1 cellular context compared by ENCODE assay signal in genomic region chr17:76367647-76368046, GRCh38.
TF ChIP-seq lines count a peak whose summit lies in the region.

No MANE protein-coding gene starts in this region.

TF ChIP-seq in HepG2, 621 proteins besides CTCF, POLR2A, EP300 and RAD21 (continues in another document):
- TF ChIP-seq MAFF (IDR thresholded peaks at IDR 0.05; ENCODE audit: low read depth, low read length): no peak
- no peak for TF ChIP-seq TBP (CRISPR knock-in tag; IDR thresholded peaks at IDR 0.05)
- no peak for TF ChIP-seq KDM2A (CRISPR knock-in tag; IDR thresholded peaks at IDR 0.05; ENCODE audit: borderline replicate concordance, low read depth)
- TF ChIP-seq DDIT3 (CRISPR knock-in tag; IDR thresholded peaks at IDR 0.05): no peak
- TF ChIP-seq ELF3 (CRISPR knock-in tag; IDR thresholded peaks at IDR 0.05): no peak
- TF ChIP-seq ZBTB2 (CRISPR knock-in tag; IDR thresholded peaks at IDR 0.05; ENCODE audit: low read depth): no peak
- no peak for TF ChIP-seq ZNF362 (CRISPR knock-in tag; IDR thresholded peaks at IDR 0.05; ENCODE audit: borderline replicate concordance)
- TF ChIP-seq ZNF512B (CRISPR knock-in tag; IDR thresholded peaks at IDR 0.05; ENCODE audit: borderline replicate concordance): no peak
- TF ChIP-seq HOXA9 (CRISPR knock-in tag; IDR thresholded peaks at IDR 0.05; ENCODE audit: borderline replicate concordance): no peak
- TF ChIP-seq NPAS2 (CRISPR knock-in tag; IDR thresholded peaks at IDR 0.05; ENCODE audit: borderline replicate concordance): no peak
- no peak for TF ChIP-seq KAT2B (IDR thresholded peaks at IDR 0.05; ENCODE audit: borderline replicate concordance, low read depth, low read length)
- no peak for TF ChIP-seq REL (CRISPR knock-in tag; conservative IDR thresholded peaks at IDR 0.05)
- no peak for TF ChIP-seq KLF13 (CRISPR knock-in tag; IDR thresholded peaks at IDR 0.05)
- no peak for TF ChIP-seq ZNF460 (CRISPR knock-in tag; IDR thresholded peaks at IDR 0.05; ENCODE audit: borderline replicate concordance)
- no peak for TF ChIP-seq HDAC1 (CRISPR knock-in tag; IDR thresholded peaks at IDR 0.05)
- TF ChIP-seq TFE3 (CRISPR knock-in tag; IDR thresholded peaks at IDR 0.05): 0 out of 2 replicates have a peak, but pooled peaks have one; percentile 21
- peak; percentile 35; the same call in 1 of the 2 replicates for TF ChIP-seq ZNF280B (CRISPR knock-in tag; IDR thresholded peaks at IDR 0.05; ENCODE audit: borderline replicate concordance)
- no peak for TF ChIP-seq ZFP36 (IDR thresholded peaks at IDR 0.05; ENCODE audit: borderline replicate concordance, low read depth, low read length, partially characterized antibody)
- TF ChIP-seq RFXAP (CRISPR knock-in tag; IDR thresholded peaks at IDR 0.05; ENCODE audit: borderline replicate concordance): no peak
- TF ChIP-seq MBNL3 (CRISPR knock-in tag; conservative IDR thresholded peaks at IDR 0.05): no peak
- TF ChIP-seq ZNF776 (CRISPR knock-in tag; IDR thresholded peaks at IDR 0.05): no peak
- no peak for TF ChIP-seq PBX2 (CRISPR knock-in tag; IDR thresholded peaks at IDR 0.05)
- no peak for TF ChIP-seq FOXA1 (IDR thresholded peaks at IDR 0.05)
- peak; percentile 74 for TF ChIP-seq FOXA1 (CRISPR knock-in tag; IDR thresholded peaks at IDR 0.05)
- no peak for TF ChIP-seq ZNF335 (CRISPR knock-in tag; IDR thresholded peaks at IDR 0.05)
- no peak for TF ChIP-seq ZNF292 (CRISPR knock-in tag; IDR thresholded peaks at IDR 0.05; ENCODE audit: borderline replicate concordance, low read depth)
- TF ChIP-seq ZNF672 (CRISPR knock-in tag; IDR thresholded peaks at IDR 0.05): no peak
- no peak for TF ChIP-seq CHD4 (IDR thresholded peaks at IDR 0.05; ENCODE audit: borderline replicate concordance, low read length)
- TF ChIP-seq SAP130 (CRISPR knock-in tag; IDR thresholded peaks at IDR 0.05; ENCODE audit: low read depth): peak; percentile 58
- TF ChIP-seq NR2F2 (IDR thresholded peaks at IDR 0.05; ENCODE audit: borderline replicate concordance, low read depth): 0 out of 2 replicates have a peak, but pooled peaks have one; percentile 38
- no peak for TF ChIP-seq HNRNPLL (IDR thresholded peaks at IDR 0.05; ENCODE audit: low read depth, low read length, poor library complexity, severe bottlenecking)
- TF ChIP-seq TIGD3 (CRISPR knock-in tag; IDR thresholded peaks at IDR 0.05; ENCODE audit: borderline replicate concordance): no peak
- TF ChIP-seq ZIK1 (CRISPR knock-in tag; IDR thresholded peaks at IDR 0.05; ENCODE audit: borderline replicate concordance, low read depth): no peak
- TF ChIP-seq SP2 (CRISPR knock-in tag; IDR thresholded peaks at IDR 0.05): no peak
- TF ChIP-seq TEAD3 (CRISPR knock-in tag; optimal IDR thresholded peaks at IDR 0.05; ENCODE audit: borderline replicate concordance): peak; percentile 28
- TF ChIP-seq SOX13 (IDR thresholded peaks at IDR 0.05): 0 out of 2 replicates have a peak, but pooled peaks have one; percentile 19
- TF ChIP-seq SOX13 (CRISPR knock-in tag; conservative IDR thresholded peaks at IDR 0.05 in 1 of 2, IDR thresholded peaks at IDR 0.05 in 1 of 2): peak in 1 of 2 experiments; percentile 56; a peak in 2 of 4 replicates
- TF ChIP-seq EHMT2 (IDR thresholded peaks at IDR 0.05; ENCODE audit: borderline replicate concordance, low read depth, low read length): no peak
- TF ChIP-seq ZXDC (CRISPR knock-in tag; IDR thresholded peaks at IDR 0.05): no peak
- no peak for TF ChIP-seq CC2D1A (CRISPR knock-in tag; IDR thresholded peaks at IDR 0.05)
- TF ChIP-seq TBX3 (IDR thresholded peaks at IDR 0.05; ENCODE audit: borderline replicate concordance): 0 out of 2 replicates have a peak, but pooled peaks have one; percentile 42
- no peak for TF ChIP-seq ZNF761 (CRISPR knock-in tag; conservative IDR thresholded peaks at IDR 0.05)
- 0 out of 2 replicates have a peak, but pooled peaks have one; percentile 46 for TF ChIP-seq ZFP90 (CRISPR knock-in tag; IDR thresholded peaks at IDR 0.05; ENCODE audit: borderline replicate concordance)
- TF ChIP-seq CBX5 (CRISPR knock-in tag; IDR thresholded peaks at IDR 0.05; ENCODE audit: borderline replicate concordance): no peak
- no peak for TF ChIP-seq ZNF510 (CRISPR knock-in tag; IDR thresholded peaks at IDR 0.05; ENCODE audit: low read depth)
- TF ChIP-seq SALL2 (CRISPR knock-in tag; IDR thresholded peaks at IDR 0.05): no peak
- TF ChIP-seq ZNF224 (CRISPR knock-in tag; IDR thresholded peaks at IDR 0.05): no peak
- no peak for TF ChIP-seq NR2C2 (CRISPR knock-in tag; IDR thresholded peaks at IDR 0.05; ENCODE audit: borderline replicate concordance)
- no peak for TF ChIP-seq CREM (IDR thresholded peaks at IDR 0.05)
- TF ChIP-seq CREM (CRISPR knock-in tag; IDR thresholded peaks at IDR 0.05): no peak
- TF ChIP-seq ZC3H13 (CRISPR knock-in tag; IDR thresholded peaks at IDR 0.05): no peak
- TF ChIP-seq ZNF329 (CRISPR knock-in tag; IDR thresholded peaks at IDR 0.05; ENCODE audit: low read depth): no peak
- TF ChIP-seq CCAR2 (optimal IDR thresholded peaks at IDR 0.05; ENCODE audit: low read depth, low read length): no peak
- peak; percentile 41; the same call in 1 of the 2 replicates for TF ChIP-seq ZNF281 (CRISPR knock-in tag; IDR thresholded peaks at IDR 0.05; ENCODE audit: borderline replicate concordance)
